ENCODE assay signal across 1 cellular context in genomic region chr14:90281766-90282165, GRCh38.
TF ChIP-seq lines count a peak whose summit lies in the region.

No MANE protein-coding gene starts in this region.

TF ChIP-seq in SK-N-SH, 30 proteins besides CTCF, POLR2A, EP300 and RAD21:
- TF ChIP-seq PBX3 (IDR thresholded peaks at IDR 0.05) (no peak; the same call in 1 of the 2 replicates), FOSL2 (IDR thresholded peaks at IDR 0.05; ENCODE audit: borderline replicate concordance, low read depth) (no peak), TCF12 (IDR thresholded peaks at IDR 0.05) (0 out of 2 replicates have a peak, but pooled peaks have one; percentile 14)
